8 cellular contexts compared by ENCODE assay signal in the genomic region with DNA sequence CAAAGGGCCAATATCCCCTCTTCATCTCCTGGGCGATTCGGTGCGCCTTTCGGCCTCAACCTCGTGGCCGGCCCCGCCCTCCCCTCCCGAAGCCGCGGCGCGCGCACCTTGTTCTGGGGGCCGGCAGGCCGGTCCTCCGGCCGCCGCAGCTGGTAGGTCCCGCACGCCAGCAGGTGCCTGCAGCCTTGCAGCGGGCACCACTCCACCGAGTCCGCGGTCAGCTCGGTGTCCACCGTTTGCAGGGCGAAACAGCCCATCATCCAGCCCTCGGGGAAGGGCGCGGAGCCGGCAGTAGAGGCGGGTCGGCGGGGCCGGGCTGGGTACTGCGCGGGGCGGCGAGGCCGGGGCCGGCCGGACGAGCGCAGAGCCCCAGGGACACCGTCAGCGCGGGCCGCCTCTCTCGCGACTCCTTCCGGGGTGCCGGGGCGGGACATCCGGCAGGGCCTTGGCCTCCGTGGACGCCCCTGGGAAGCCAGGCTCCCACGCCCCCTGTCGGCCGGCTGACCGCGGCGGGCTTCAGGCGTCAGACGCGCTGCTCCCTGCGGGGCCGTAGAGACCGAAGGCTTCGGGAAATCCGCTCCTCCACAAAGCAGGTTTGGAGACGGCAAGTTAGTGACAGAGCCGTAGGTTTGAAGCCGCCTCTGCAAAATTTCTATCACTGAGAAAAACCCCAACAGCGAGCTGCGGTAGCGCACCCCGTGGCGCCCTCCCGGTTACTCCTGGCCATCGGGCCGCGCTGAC. TPM values are rescaled to one million over a fixed set of nuclear protein-coding genes. Genes with fewer than 3 reads are reported as not detected.
DNase-seq lines count a peak whose midpoint lies in the region; ATAC-seq and TF ChIP-seq lines count a peak whose summit lies in the region.

TSS of gene DPH7 (minus strand) at position 408 of the 741 bp plus-strand sequence. CDS start at position 260, 148 bp downstream.

- TF ChIP-seq CTCF in VCaP (conservative IDR thresholded peaks at IDR 0.05): peak; percentile 99
- TF ChIP-seq CTCF in breast epithelium (IDR thresholded peaks at IDR 0.05): peak; percentile 77 to 89 (median 80)
- peak; percentile 90 for TF ChIP-seq CTCF in smooth muscle cell (IDR thresholded peaks at IDR 0.05; ENCODE audit: borderline replicate concordance, insufficient read depth, poor library complexity, severe bottlenecking)

- ATAC-seq in GM18861 (IDR thresholded peaks at IDR 0.05; ENCODE audit: unreplicated experiment) (peak; percentile 78), HG03097 (IDR thresholded peaks at IDR 0.05; ENCODE audit: low FRiP score, unreplicated experiment) (peak; percentile 82)

- WGBS in smooth muscle cell (ENCODE audit: low lambda C conversion rate): 3% methylated on average over 61 of the region's 82 CpGs

- TF ChIP-seq POLR2A in breast epithelium (IDR thresholded peaks at IDR 0.05): no peak

- peak within 1 kb of the TSS; percentile 92 for H3K27ac ChIP-seq in VCaP
- peak within 1 kb of the TSS; percentile 70 to 78 for H3K27ac ChIP-seq in breast epithelium
- peak within 1 kb of the TSS; percentile 40 for H3K27ac ChIP-seq in smooth muscle cell (ENCODE audit: low read depth)

- H3K4me3 ChIP-seq in breast epithelium (peak within 1 kb of the TSS; percentile 66 to 96 (median 78)), smooth muscle cell (peak within 1 kb of the TSS; percentile 89)

- peak within 1 kb of the TSS; percentile 72 for H3K9ac ChIP-seq in smooth muscle cell (ENCODE audit: low read depth)

- H3K36me3 ChIP-seq in breast epithelium (no peaks in the 10 kb centered on the region), smooth muscle cell (ENCODE audit: low read depth) (no peaks in the 10 kb centered on the region)

- DNase-seq in ACHN (peak; percentile 89), NCI-H2171 (lab: John Stamatoyannopoulos, UW) (peak; percentile 97), breast epithelium (ENCODE audit: low spot score in 2 of 2) (peak; percentile 86 to 94), iPS-NIHi11 (ENCODE audit: low spot score) (peak; percentile 99), smooth muscle cell (lab: John Stamatoyannopoulos, UW; ENCODE audit: unreplicated experiment) (peak; percentile 82)

- in situ Hi-C loops in ACHN (cut with HindIII; ENCODE audit: low pct_ligation_motif_present, low pct_unique_long_range_greater_than_20kb, low sequenced_read_pairs): no loop called here

- peaks cover 12% of the 10 kb centered on the region for H4K20me1 ChIP-seq in smooth muscle cell (ENCODE audit: low read depth)

- H2AFZ ChIP-seq in smooth muscle cell (ENCODE audit: low read depth): peak within 1 kb of the TSS; percentile 94

- no peaks in the 10 kb centered on the region for H3K9me3 ChIP-seq in breast epithelium
- no peaks in the 10 kb centered on the region for H3K9me3 ChIP-seq in smooth muscle cell (replicated peaks; ENCODE audit: low read depth)

- peaks cover 26% of the 10 kb centered on the region for H3K79me2 ChIP-seq in smooth muscle cell (ENCODE audit: low read depth)

- no peaks in the 10 kb centered on the region for H3F3A ChIP-seq in smooth muscle cell (ENCODE audit: low read depth)

- no peaks in the 10 kb centered on the region for H3K27me3 ChIP-seq in breast epithelium
- H3K27me3 ChIP-seq in smooth muscle cell (ENCODE audit: low read depth): no peaks in the 10 kb centered on the region

- H3K4me1 ChIP-seq in breast epithelium: peaks cover 8% of the 10 kb centered on the region in 2 donors
- H3K4me1 ChIP-seq in smooth muscle cell (ENCODE audit: low read depth): peaks cover 11% of the 10 kb centered on the region

- H3K4me2 ChIP-seq in smooth muscle cell: peak within 1 kb of the TSS; percentile 96

- intact Hi-C loops in breast epithelium (cut with DNase I; ENCODE audit: low total_unique reads): no loop called here

RNA-seq across cellular contexts. Expression of gene DPH7, which starts in this region (rescaled TPM):
- total RNA-seq in breast epithelium (10 to 100 TPM; 23.4 to 47.5 (median 45.1) TPM), smooth muscle cell (14.1 and 18.2 TPM in 2 replicates)
- polyA plus RNA-seq in smooth muscle cell: 21.8 and 29.0 TPM in 2 replicates

Comparison
In these comparisons a context has a peak if more than half of its experiments do, and no peak if none do; other contexts are left out.
1. Peak in every context shown above with its lines: DNase-seq, ATAC-seq, H3K4me3 ChIP-seq and H3K27ac ChIP-seq.
2. H3K27ac ChIP-seq: peak in every context shown above with its lines; median percentile 92 in VCaP; 74 in breast epithelium; 40 in smooth muscle cell.